1 cellular context compared by ENCODE assay signal in genomic region chr7:131488361-131488760, GRCh38.
TF ChIP-seq lines count a peak whose summit lies in the region.

No MANE protein-coding gene starts in this region.

TF ChIP-seq in GM23338, 12 proteins besides CTCF, POLR2A, EP300 and RAD21 (continued from another document):
- TF ChIP-seq ZNF462 (CRISPR knock-in tag; IDR thresholded peaks at IDR 0.05) (no peak), STAT1 (IDR thresholded peaks at IDR 0.05; ENCODE audit: unreplicated experiment) (no peak)
